20 cellular contexts compared by ENCODE assay signal in the genomic region with DNA sequence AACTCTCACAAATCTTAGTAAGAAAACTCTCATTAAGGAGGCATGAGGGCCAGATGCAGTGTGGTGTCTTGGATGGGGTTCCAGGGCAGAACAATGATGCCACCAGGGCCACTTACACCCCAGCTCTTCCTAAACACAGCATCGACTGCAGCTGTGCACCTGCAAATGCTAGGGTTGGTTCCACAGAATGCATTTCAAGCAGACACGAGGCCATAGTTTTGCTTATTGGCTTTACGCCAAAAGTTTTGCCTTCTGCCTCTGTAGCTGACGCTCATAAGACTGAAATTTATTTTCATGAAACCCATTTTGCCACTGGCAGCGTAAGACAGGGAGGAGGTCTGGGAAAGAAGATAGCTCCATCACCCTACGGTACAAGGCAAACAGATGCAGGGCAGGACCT.
"Had no signal": no experiment of that assay in that cellular context is flagged by ENCODE, and none has a peak within 500 bp of the region (broad histone marks: within the 10 kb centered on the region; RNA-seq: fewer than 3 reads in every experiment).

No MANE protein-coding gene starts in this region.

- ATAC-seq: activated CD8-positive, alpha-beta T cell treated with anti-CD3 and anti-CD28 coated beads for 36 hours; activated T-cell treated with anti-CD3 and anti-CD28 coated beads, Interleukin-2, amount 50 U/mL, for 4 hours; activated T-helper 17 cell treated with anti-CD3 and anti-CD28 coated beads, Interleukin-2, amount 50 U/mL, for 72 hours; gastrocnemius medialis; left cardiac atrium; right cardiac atrium had no signal

- H3K4me1 Mint-ChIP-seq: activated B cell treated with CpG ODN at 0.5 μM for 24 hours; activated T-helper 17 cell treated with anti-CD3 and anti-CD28 coated beads, Interleukin-2, amount 50 U/mL, for 72 hours; nephron had no signal

- H3K9me3 ChIP-seq: gastrocnemius medialis had no signal

- H3K27ac Mint-ChIP-seq: activated B cell treated with CpG ODN at 0.5 μM for 24 hours; activated CD8-positive, alpha-beta T cell treated with anti-CD3 and anti-CD28 coated beads for 36 hours; activated T-helper 17 cell treated with anti-CD3 and anti-CD28 coated beads, Interleukin-2, amount 50 U/mL, for 72 hours; nephron had no signal

- H3K4me3 Mint-ChIP-seq: activated B cell treated with CpG ODN at 0.5 μM for 24 hours; activated CD8-positive, alpha-beta T cell treated with anti-CD3 and anti-CD28 coated beads for 36 hours; activated T-cell treated with anti-CD3 and anti-CD28 coated beads, Interleukin-2, amount 50 U/mL, for 4 hours; activated T-helper 17 cell treated with anti-CD3 and anti-CD28 coated beads, Interleukin-2, amount 50 U/mL, for 72 hours; nephron had no signal

- H3K27me3 Mint-ChIP-seq: activated B cell treated with CpG ODN at 0.5 μM for 24 hours; activated CD8-positive, alpha-beta T cell treated with anti-CD3 and anti-CD28 coated beads for 36 hours had no signal

- DNase-seq: activated B cell treated with CpG ODN at 0.5 μM for 24 hours; activated CD4-positive, alpha-beta T cell treated with anti-CD3 and anti-CD28 coated beads, Interleukin-2, amount 50 U/mL, for 1 hour; activated CD8-positive, alpha-beta T cell treated with anti-CD3 and anti-CD28 coated beads for 36 hours; activated gamma-delta T cell treated with Interleukin-2 at 50 U/mL for 16 hours; activated naive CD4-positive, alpha-beta T cell treated with anti-CD3 and anti-CD28 coated beads, Interleukin-2, amount 50 U/mL, for 16 hours; activated T-cell treated with anti-CD3 and anti-CD28 coated beads, Interleukin-2, amount 50 U/mL, for 4 hours; amniotic stem cell; brain microvascular endothelial cell; dorsolateral prefrontal cortex; effector memory CD4-positive, alpha-beta T cell; gastrocnemius medialis; islet precursor cell; left cardiac atrium; mammary epithelial cell; posterior cingulate gyrus; right cardiac atrium; spleen; stimulated activated naive CD4-positive, alpha-beta T cell treated with Interleukin-2 at 50 U/mL for 16 hours had no signal
